ENCODE assay signal across 14 cellular contexts in genomic region chr20:45998761-45999160, GRCh38. TPM values are rescaled to one million over a fixed set of nuclear protein-coding genes. Genes with fewer than 3 reads are reported as not detected.
DNase-seq lines count a peak whose midpoint lies in the region; ATAC-seq and TF ChIP-seq lines count a peak whose summit lies in the region.
"Had no signal": no experiment of that assay in that cellular context is flagged by ENCODE, and none has a peak within 500 bp of the region (broad histone marks: within the 10 kb centered on the region; RNA-seq: fewer than 3 reads in every experiment).

No MANE protein-coding gene starts in this region.

- no peaks in the 10 kb centered on the region for H3K79me2 ChIP-seq in Loucy (ENCODE audit: insufficient read depth, low read length)
- no peaks in the 10 kb centered on the region for H3K79me2 ChIP-seq in smooth muscle cell (ENCODE audit: low read depth)
- H3K79me2 ChIP-seq: parathyroid adenoma had no signal

- no peaks in the 10 kb centered on the region for H3K9me3 ChIP-seq in CD8-positive, alpha-beta memory T cell (ENCODE audit: low read length)
- H3K9me3 ChIP-seq in Loucy (ENCODE audit: insufficient read depth, low read depth, low read length) (no peaks in the 10 kb centered on the region), smooth muscle cell (replicated peaks; ENCODE audit: low read depth) (no peaks in the 10 kb centered on the region)
- H3K9me3 ChIP-seq in naive thymus-derived CD4-positive, alpha-beta T cell (ENCODE audit: control insufficient read depth in 2 of 3, low read length in 3 of 3) = no peaks in the 10 kb centered on the region
- H3K9me3 ChIP-seq: thyroid gland had no signal

- no peaks in the 10 kb centered on the region for H3K9me2 ChIP-seq in Loucy (replicated peaks; ENCODE audit: low read depth, low read length)

- WGBS in smooth muscle cell (ENCODE audit: low lambda C conversion rate) = 83% methylated on average over 4 of the region's 4 CpGs

- H2AFZ ChIP-seq in Loucy (ENCODE audit: low read length) (no peak overlapping the region), smooth muscle cell (ENCODE audit: low read depth) (no peak overlapping the region)
- H2AFZ ChIP-seq: parathyroid adenoma had no signal

- H3K4me3 Mint-ChIP-seq in CD8-positive, alpha-beta memory T cell = peak overlapping the region in 4 of 7 donors; percentile 6 to 27 (median 21)
- H3K4me3 Mint-ChIP-seq in activated CD8-positive, alpha-beta T cell treated with anti-CD3 and anti-CD28 coated beads, Interleukin-2, amount 10 ng/mL, durations not matched to agents 7 days and 5 days = no peak overlapping the region
- peak overlapping the region; percentile 13 to 81 (median 60) for H3K4me3 Mint-ChIP-seq in naive thymus-derived CD4-positive, alpha-beta T cell

- H3K4me1 ChIP-seq in CD8-positive, alpha-beta memory T cell (ENCODE audit: insufficient read depth, low read length) = peaks cover 54% of the 10 kb centered on the region
- H3K4me1 ChIP-seq in Loucy (ENCODE audit: insufficient read depth, low read length, poor library complexity, severe bottlenecking) (peaks cover 44% of the 10 kb centered on the region), smooth muscle cell (ENCODE audit: low read depth) (no peaks in the 10 kb centered on the region)
- H3K4me1 ChIP-seq in naive thymus-derived CD4-positive, alpha-beta T cell (ENCODE audit: control insufficient read depth in 2 of 2, insufficient read depth in 2 of 2, low read length in 2 of 2) = peaks cover 25 to 60% of the 10 kb centered on the region in 2 donors
- H3K4me1 ChIP-seq: thyroid gland had no signal

- DNase-seq in CD8-positive, alpha-beta memory T cell = no peak
- DNase-seq in activated CD8-positive, alpha-beta T cell treated with anti-CD3 and anti-CD28 coated beads, Interleukin-2, amount 10 ng/mL, durations not matched to agents 7 days and 5 days = peak; percentile 38
- peak in 3 of 9 donors; percentile 21 to 41 (median 37) for DNase-seq in naive thymus-derived CD4-positive, alpha-beta T cell
- no peak for DNase-seq in smooth muscle cell (lab: John Stamatoyannopoulos, UW; ENCODE audit: unreplicated experiment)
- DNase-seq in NCI-H774 (lab: John Stamatoyannopoulos, UW) = no peak
- no peak for DNase-seq in COLO829 (ENCODE audit: low spot score)
- DNase-seq: EL, GOT3, Karpas-422, kidney glomerular epithelial cell, NCI-H510A treated with DMSO at 0.1 percent for 48 hours, thyroid gland had no signal

- peaks cover 11 to 22% of the 10 kb centered on the region in 2 donors for H3K27me3 Mint-ChIP-seq in CD8-positive, alpha-beta memory T cell
- peaks cover 15% of the 10 kb centered on the region for H3K27me3 Mint-ChIP-seq in activated CD8-positive, alpha-beta T cell treated with anti-CD3 and anti-CD28 coated beads, Interleukin-2, amount 10 ng/mL, durations not matched to agents 7 days and 5 days (ENCODE audit: low read depth)
- peaks cover 0 to 10% (median 0%) of the 10 kb centered on the region in 5 donors for H3K27me3 Mint-ChIP-seq in naive thymus-derived CD4-positive, alpha-beta T cell

- no peaks in the 10 kb centered on the region for H3K36me3 ChIP-seq in CD8-positive, alpha-beta memory T cell (ENCODE audit: insufficient read depth, low read length)
- H3K36me3 ChIP-seq in Loucy (ENCODE audit: insufficient read depth, low read length) (no peaks in the 10 kb centered on the region), smooth muscle cell (ENCODE audit: low read depth) (no peaks in the 10 kb centered on the region)
- no peaks in the 10 kb centered on the region for H3K36me3 ChIP-seq in naive thymus-derived CD4-positive, alpha-beta T cell (ENCODE audit: control insufficient read depth in 2 of 3, insufficient read depth in 3 of 3, low read length in 3 of 3)
- H3K36me3 ChIP-seq: thyroid gland had no signal

- H4K20me1 ChIP-seq in Loucy (ENCODE audit: insufficient read depth, low read length, poor library complexity, severe bottlenecking) (no peaks in the 10 kb centered on the region), smooth muscle cell (ENCODE audit: low read depth) (no peaks in the 10 kb centered on the region)

- H3K4me2 ChIP-seq in Loucy (ENCODE audit: low read depth, low read length, poor library complexity, severe bottlenecking) (peak overlapping the region; percentile 12), smooth muscle cell (no peak overlapping the region)

- intact Hi-C loops in naive thymus-derived CD4-positive, alpha-beta T cell (cut with micrococcal nuclease) = no loop called here

- ATAC-seq in activated CD8-positive, alpha-beta T cell treated with anti-CD3 and anti-CD28 coated beads, Interleukin-2, amount 10 ng/mL, durations not matched to agents 7 days and 5 days = peak; percentile 61
- ATAC-seq in naive thymus-derived CD4-positive, alpha-beta T cell = peak; percentile 88

- H3K4me1 Mint-ChIP-seq in CD8-positive, alpha-beta memory T cell = peaks cover 31 to 54% (median 48%) of the 10 kb centered on the region in 3 donors
- H3K4me1 Mint-ChIP-seq in activated CD8-positive, alpha-beta T cell treated with anti-CD3 and anti-CD28 coated beads, Interleukin-2, amount 10 ng/mL, durations not matched to agents 7 days and 5 days (ENCODE audit: low read depth) = peaks cover 62% of the 10 kb centered on the region
- peaks cover 45 to 80% (median 75%) of the 10 kb centered on the region in 7 donors for H3K4me1 Mint-ChIP-seq in naive thymus-derived CD4-positive, alpha-beta T cell

- H3K27ac ChIP-seq in CD8-positive, alpha-beta memory T cell (ENCODE audit: low read depth, low read length) = no peak overlapping the region
- H3K27ac ChIP-seq in naive thymus-derived CD4-positive, alpha-beta T cell (ENCODE audit: low read depth, low read length) = no peak overlapping the region
- H3K27ac ChIP-seq in smooth muscle cell (ENCODE audit: low read depth) = no peak overlapping the region
- H3K27ac ChIP-seq: parathyroid adenoma, thyroid gland had no signal

- peaks cover 0 to 1% (median 0%) of the 10 kb centered on the region in 3 donors for H3K36me3 Mint-ChIP-seq in CD8-positive, alpha-beta memory T cell
- H3K36me3 Mint-ChIP-seq in activated CD8-positive, alpha-beta T cell treated with anti-CD3 and anti-CD28 coated beads, Interleukin-2, amount 10 ng/mL, durations not matched to agents 7 days and 5 days (ENCODE audit: low read depth) = no peaks in the 10 kb centered on the region
- H3K36me3 Mint-ChIP-seq in naive thymus-derived CD4-positive, alpha-beta T cell = no peaks in the 10 kb centered on the region

- H3K9ac ChIP-seq in Loucy (ENCODE audit: low read depth, low read length, poor library complexity, severe bottlenecking) (no peak overlapping the region), smooth muscle cell (ENCODE audit: low read depth) (no peak overlapping the region)
- H3K9ac ChIP-seq: parathyroid adenoma had no signal

- CTCF ChIA-PET in CD8-positive, alpha-beta memory T cell (lab: Charles Lee) = interaction anchor here (1.2 to 5.6 kb wide), 3 partner anchors 9 to 15 kb away, joined by 3 to 24 read pairs (median 16); no protein-coding TSS in a partner anchor
- CTCF ChIA-PET in activated CD8-positive, alpha-beta T cell treated with anti-CD3 and anti-CD28 coated beads, Interleukin-2, amount 10 ng/mL, durations not matched to agents 7 days and 5 days (lab: Charles Lee) = interaction anchor here (1.7 to 8.0 kb wide), 5 partner anchors 12 to 200 kb away, joined by 4 to 83 read pairs (median 23); partner anchors contain the start of gene ZNF335
- CTCF ChIA-PET in naive thymus-derived CD4-positive, alpha-beta T cell (lab: Charles Lee) = interaction anchor here (1.0 to 2.8 kb wide), 4 partner anchors 9 to 24 kb away, joined by 4 to 9 read pairs (median 8); no protein-coding TSS in a partner anchor

- H3K9me3 Mint-ChIP-seq in CD8-positive, alpha-beta memory T cell = no peaks in the 10 kb centered on the region
- no peaks in the 10 kb centered on the region for H3K9me3 Mint-ChIP-seq in activated CD8-positive, alpha-beta T cell treated with anti-CD3 and anti-CD28 coated beads, Interleukin-2, amount 10 ng/mL, durations not matched to agents 7 days and 5 days (ENCODE audit: insufficient read depth)
- H3K9me3 Mint-ChIP-seq in naive thymus-derived CD4-positive, alpha-beta T cell = peaks cover 0 to 1% (median 0%) of the 10 kb centered on the region in 11 donors

- POLR2A ChIA-PET in CD8-positive, alpha-beta memory T cell (lab: Charles Lee) = no interaction called here
- POLR2A ChIA-PET in activated CD8-positive, alpha-beta T cell treated with anti-CD3 and anti-CD28 coated beads, Interleukin-2, amount 10 ng/mL, durations not matched to agents 7 days and 5 days (lab: Charles Lee) = interaction anchor here (0.6 kb wide), 1 partner anchor 12 kb away, joined by 3 read pairs; no protein-coding TSS in a partner anchor
- POLR2A ChIA-PET in naive thymus-derived CD4-positive, alpha-beta T cell (lab: Charles Lee) = interaction anchor here (1.3 kb wide), 1 partner anchor 400 kb away, joined by 3 read pairs; no protein-coding TSS in a partner anchor

- H3F3A ChIP-seq in Loucy (ENCODE audit: low read depth) (no peaks in the 10 kb centered on the region), smooth muscle cell (ENCODE audit: low read depth) (no peaks in the 10 kb centered on the region)

- 0 out of 2 replicates have a peak, but pooled peaks have one; percentile 14 for TF ChIP-seq CTCF in Loucy (conservative IDR thresholded peaks at IDR 0.05; ENCODE audit: low read length)
- TF ChIP-seq CTCF in smooth muscle cell (IDR thresholded peaks at IDR 0.05; ENCODE audit: borderline replicate concordance, insufficient read depth, poor library complexity, severe bottlenecking) = no peak

- peak overlapping the region in 7 of 8 donors; percentile 2 to 71 (median 47) for H3K27ac Mint-ChIP-seq in CD8-positive, alpha-beta memory T cell
- peak overlapping the region; percentile 0 for H3K27ac Mint-ChIP-seq in activated CD8-positive, alpha-beta T cell treated with anti-CD3 and anti-CD28 coated beads, Interleukin-2, amount 10 ng/mL, durations not matched to agents 7 days and 5 days
- H3K27ac Mint-ChIP-seq in naive thymus-derived CD4-positive, alpha-beta T cell = peak overlapping the region in 6 of 9 donors; percentile 1 to 86 (median 52)

- H3K4me3 ChIP-seq in CD8-positive, alpha-beta memory T cell (ENCODE audit: low read length) = no peak overlapping the region
- no peak overlapping the region for H3K4me3 ChIP-seq in Loucy (ENCODE audit: low read length, poor library complexity, severe bottlenecking)
- H3K4me3 ChIP-seq in naive thymus-derived CD4-positive, alpha-beta T cell (ENCODE audit: low read length) = no peak overlapping the region
- no peak overlapping the region for H3K4me3 ChIP-seq in smooth muscle cell
- H3K4me3 ChIP-seq: thyroid gland had no signal

- no peaks in the 10 kb centered on the region for H3K27me3 ChIP-seq in CD8-positive, alpha-beta memory T cell (ENCODE audit: insufficient read depth, low read length, poor library complexity, severe bottlenecking)
- H3K27me3 ChIP-seq in Loucy (ENCODE audit: insufficient read depth, low read length, poor library complexity, severe bottlenecking) (no peaks in the 10 kb centered on the region), smooth muscle cell (ENCODE audit: low read depth) (no peaks in the 10 kb centered on the region)
- no peaks in the 10 kb centered on the region for H3K27me3 ChIP-seq in naive thymus-derived CD4-positive, alpha-beta T cell (ENCODE audit: control insufficient read depth in 2 of 2, insufficient read depth in 2 of 2, low read length in 2 of 2)
- H3K27me3 ChIP-seq: thyroid gland had no signal

RNA-seq across cellular contexts. Expression of gene MMP9, which starts 9.9 kb away (rescaled TPM):
- 1 to 10 TPM; 3.9 to 5.0 TPM for total RNA-seq in CD8-positive, alpha-beta memory T cell
- not detected for polyA plus RNA-seq in CD8-positive, alpha-beta memory T cell
- not detected for total RNA-seq in activated CD8-positive, alpha-beta T cell treated with anti-CD3 and anti-CD28 coated beads, Interleukin-2, amount 10 ng/mL, durations not matched to agents 7 days and 5 days
- total RNA-seq in naive thymus-derived CD4-positive, alpha-beta T cell = 10 to 100 TPM in 2 of 5 experiments, 1 to 10 TPM in 1, under 1 TPM in 2; 0.19 to 13.0 (median 1.9) TPM
- polyA plus RNA-seq in naive thymus-derived CD4-positive, alpha-beta T cell = not detected
- total RNA-seq in smooth muscle cell = 4.9 and 6.3 TPM in 2 replicates
- 5.9 and 27.2 TPM in 2 replicates for polyA plus RNA-seq in smooth muscle cell

RNA-seq across cellular contexts. Expression of gene ZNF335, which starts 26.8 kb away (rescaled TPM):
- 10 to 100 TPM; 37.5 to 38.3 TPM for total RNA-seq in CD8-positive, alpha-beta memory T cell
- 14.6 TPM for polyA plus RNA-seq in CD8-positive, alpha-beta memory T cell
- total RNA-seq in activated CD8-positive, alpha-beta T cell treated with anti-CD3 and anti-CD28 coated beads, Interleukin-2, amount 10 ng/mL, durations not matched to agents 7 days and 5 days = 10 to 100 TPM; 33.1 to 34.5 TPM
- 10 to 100 TPM; 39.9 to 95.2 (median 53.8) TPM for total RNA-seq in naive thymus-derived CD4-positive, alpha-beta T cell
- polyA plus RNA-seq in naive thymus-derived CD4-positive, alpha-beta T cell = 10 to 100 TPM in 1 of 2 donors, 1 to 10 TPM in 1; 7.1 to 14.6 TPM
- total RNA-seq in smooth muscle cell = 11.2 and 11.6 TPM in 2 replicates
- 14.2 and 20.7 TPM in 2 replicates for polyA plus RNA-seq in smooth muscle cell

RNA-seq across cellular contexts. Expression of gene SLC12A5, which starts 30.3 kb away (rescaled TPM):
- total RNA-seq in CD8-positive, alpha-beta memory T cell = not detected
- polyA plus RNA-seq in CD8-positive, alpha-beta memory T cell = not detected
- total RNA-seq in activated CD8-positive, alpha-beta T cell treated with anti-CD3 and anti-CD28 coated beads, Interleukin-2, amount 10 ng/mL, durations not matched to agents 7 days and 5 days = 1 to 10 TPM; 1.3 to 1.7 TPM
- not detected for total RNA-seq in naive thymus-derived CD4-positive, alpha-beta T cell
- polyA plus RNA-seq in naive thymus-derived CD4-positive, alpha-beta T cell = not detected
- total RNA-seq in smooth muscle cell = 0.09 and 0.40 TPM in 2 replicates
- polyA plus RNA-seq in smooth muscle cell = 1.2 and 1.3 TPM in 2 replicates

Comparison
In these comparisons a context has a peak if more than half of its experiments do, and no peak if none do; other contexts are left out.
1. H3K27ac Mint-ChIP-seq: peak in every context shown above with its lines; median percentile 52 in naive thymus-derived CD4-positive, alpha-beta T cell; 47 in CD8-positive, alpha-beta memory T cell; 0 in activated CD8-positive, alpha-beta T cell treated with anti-CD3 and anti-CD28 coated beads, Interleukin-2, amount 10 ng/mL, durations not matched to agents 7 days and 5 days.